ENCODE assay signal across 11 cellular contexts in the genomic region with DNA sequence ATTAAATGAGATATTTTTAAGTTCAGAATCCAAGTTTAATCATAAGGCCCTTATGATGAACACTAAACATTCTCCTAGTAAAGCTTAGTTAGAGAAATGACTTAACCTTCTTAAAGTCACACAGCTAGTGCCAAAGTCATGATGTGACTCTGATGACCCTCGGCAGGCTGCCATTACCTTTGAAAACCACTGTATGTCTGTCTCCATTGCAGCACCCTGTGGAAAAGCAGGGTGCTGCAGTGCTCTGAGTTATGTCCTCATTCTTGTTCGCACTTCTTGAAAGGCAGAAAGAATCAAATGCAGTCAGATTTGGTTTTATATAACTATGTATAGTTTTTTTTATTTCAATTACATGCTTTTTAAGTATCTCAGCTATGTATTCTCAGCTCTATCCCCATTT.
DNase-seq lines count a peak whose midpoint lies in the region; ATAC-seq and TF ChIP-seq lines count a peak whose summit lies in the region.
"Had no signal": no experiment of that assay in that cellular context is flagged by ENCODE, and none has a peak within 500 bp of the region (broad histone marks: within the 10 kb centered on the region; RNA-seq: fewer than 3 reads in every experiment).

No MANE protein-coding gene starts in this region.

- peaks cover 12% of the 10 kb centered on the region for H3K4me1 Mint-ChIP-seq in neural progenitor cell

- CTCF ChIA-PET in PC-9 (lab: Charles Lee): interaction anchor here (1.0 kb wide), 1 partner anchor 143 kb away, joined by 3 read pairs; no protein-coding TSS in a partner anchor

- H3K36me3 Mint-ChIP-seq in neural progenitor cell: peaks cover 6% of the 10 kb centered on the region

- no peak overlapping the region for H3K4me3 Mint-ChIP-seq in neural progenitor cell
- H3K4me3 Mint-ChIP-seq: T-helper 1 cell treated with Interleukin-12 subunit alpha and Interleukin-12 subunit beta and Interleukin-4 antibody, amounts not matched to agents 30 μg/mL and 1 μg/mL, for 36 hours had no signal

- H3K27me3 ChIP-seq in PC-9 (ENCODE audit: insufficient read depth, low read depth) (no peaks in the 10 kb centered on the region), neural progenitor cell (no peaks in the 10 kb centered on the region)
- H3K27me3 ChIP-seq: pancreas, vagina had no signal

- no peaks in the 10 kb centered on the region for H3K9me2 ChIP-seq in PC-9 (ENCODE audit: insufficient read depth)

- no peak overlapping the region for H2AFZ ChIP-seq in PC-9
- no peak overlapping the region for H2AFZ ChIP-seq in neural progenitor cell (replicated peaks)

- TF ChIP-seq CTCF in PC-9 (conservative IDR thresholded peaks at IDR 0.05) (0 out of 2 replicates have a peak, but pooled peaks have one; percentile 28), neural progenitor cell (IDR thresholded peaks at IDR 0.05) (no peak)

- H3K4me3 ChIP-seq in PC-9: no peak overlapping the region
- H3K4me3 ChIP-seq in neural progenitor cell: no peak overlapping the region
- H3K4me3 ChIP-seq: pancreas, vagina had no signal

- H3K27ac Mint-ChIP-seq in neural progenitor cell: no peak overlapping the region
- H3K27ac Mint-ChIP-seq: T-helper 1 cell treated with Interleukin-12 subunit alpha and Interleukin-12 subunit beta and Interleukin-4 antibody, amounts not matched to agents 30 μg/mL and 1 μg/mL, for 36 hours had no signal

- ATAC-seq in GM21576 (IDR thresholded peaks at IDR 0.05; ENCODE audit: unreplicated experiment) (peak; percentile 30), GM18498 (IDR thresholded peaks at IDR 0.05; ENCODE audit: unreplicated experiment) (no peak), GM21360 (IDR thresholded peaks at IDR 0.05; ENCODE audit: unreplicated experiment) (no peak)

- H3K79me2 ChIP-seq in PC-9 (ENCODE audit: low read depth) (no peaks in the 10 kb centered on the region), neural progenitor cell (ENCODE audit: low read depth) (no peaks in the 10 kb centered on the region)

- intact Hi-C loops in PC-9 (cut with micrococcal nuclease; ENCODE audit: unreplicated experiment): no loop called here

- H3K9me3 Mint-ChIP-seq in neural progenitor cell: no peaks in the 10 kb centered on the region
- H3K9me3 Mint-ChIP-seq: T-helper 1 cell treated with Interleukin-12 subunit alpha and Interleukin-12 subunit beta and Interleukin-4 antibody, amounts not matched to agents 30 μg/mL and 1 μg/mL, for 36 hours had no signal

- H3F3A ChIP-seq in PC-9 (ENCODE audit: insufficient read depth, low read depth) (no peaks in the 10 kb centered on the region), neural progenitor cell (ENCODE audit: low read depth) (no peaks in the 10 kb centered on the region)

- no peaks in the 10 kb centered on the region for H3K9me3 ChIP-seq in PC-9 (ENCODE audit: insufficient read depth, low read depth)
- H3K9me3 ChIP-seq in neural progenitor cell (ENCODE audit: low read depth): no peaks in the 10 kb centered on the region
- H3K9me3 ChIP-seq: pancreas, vagina had no signal

- no TSS peak for BruUV-seq in PC-9 (replicated peaks; lab: Mats Ljungman, UMichigan)

- H4K20me1 ChIP-seq in PC-9 (ENCODE audit: insufficient read depth) (no peaks in the 10 kb centered on the region), neural progenitor cell (ENCODE audit: low read depth) (no peaks in the 10 kb centered on the region)

- H3K27ac ChIP-seq in PC-9 (no peak overlapping the region), neural progenitor cell (no peak overlapping the region)
- H3K27ac ChIP-seq: pancreas, vagina had no signal

- no peaks in the 10 kb centered on the region for H3K27me3 Mint-ChIP-seq in neural progenitor cell (ENCODE audit: insufficient read depth, low read depth)

- DNase-seq in Daoy (ENCODE audit: low read depth) (peak; percentile 5), PC-9 (no peak), iPS DF 19.7 (ENCODE audit: low read depth, low spot score) (peak; percentile 5), NCI-H1436 (lab: John Stamatoyannopoulos, UW) (no peak), neural progenitor cell (ENCODE audit: low spot score) (no peak)
- DNase-seq: pancreas had no signal

- POLR2A ChIA-PET in PC-9 (lab: Charles Lee; ENCODE audit: unreplicated experiment): no interaction called here

- H3K36me3 ChIP-seq in PC-9 (ENCODE audit: low read depth) (no peaks in the 10 kb centered on the region), neural progenitor cell (no peaks in the 10 kb centered on the region)
- H3K36me3 ChIP-seq: pancreas, vagina had no signal

- H3K4me1 ChIP-seq in PC-9 (replicated peaks; ENCODE audit: insufficient read depth) (no peaks in the 10 kb centered on the region), neural progenitor cell (peaks cover 18% of the 10 kb centered on the region)
- H3K4me1 ChIP-seq: pancreas, vagina had no signal

- no peak overlapping the region for H3K9ac ChIP-seq in neural progenitor cell

- H3K4me2 ChIP-seq in PC-9 (no peak overlapping the region), neural progenitor cell (no peak overlapping the region)

Comparison
In these comparisons a context has a peak if more than half of its experiments do, and no peak if none do; other contexts are left out.
1. DNase-seq: peak in Daoy (single experiment) and iPS DF 19.7 (single experiment); none in PC-9 (0 of 2), NCI-H1436 (single experiment) and neural progenitor cell (single experiment).